In genomic region chr4:153426207-153426886, GRCh38 we compare ENCODE assay signal across 11 cellular contexts. TPM values are rescaled to one million over a fixed set of nuclear protein-coding genes. Genes with fewer than 3 reads are reported as not detected.
DNase-seq lines count a peak whose midpoint lies in the region; ATAC-seq and TF ChIP-seq lines count a peak whose summit lies in the region.
"Had no signal": no experiment of that assay in that cellular context is flagged by ENCODE, and none has a peak within 500 bp of the region (broad histone marks: within the 10 kb centered on the region; RNA-seq: fewer than 3 reads in every experiment).

No MANE protein-coding gene starts in this region.

- H3K9me3 ChIP-seq in OCI-LY7 (ENCODE audit: low read length) (no peaks in the 10 kb centered on the region; the same call in 1 of the 2 replicates), spleen (no peaks in the 10 kb centered on the region), tibial artery (no peaks in the 10 kb centered on the region)
- H3K9me3 ChIP-seq: neutrophil had no signal

- H3K36me3 Mint-ChIP-seq in activated T-cell treated with anti-CD3 and anti-CD28 coated beads, Interleukin-2, amount 50 U/mL, for 4 hours (ENCODE audit: insufficient read depth) = no peaks in the 10 kb centered on the region
- H3K36me3 Mint-ChIP-seq in Calu3 (ENCODE audit: insufficient read depth, unreplicated experiment) = no peaks in the 10 kb centered on the region

- CTCF ChIA-PET in OCI-LY7 (lab: Charles Lee; ENCODE audit: unreplicated experiment) (interaction anchor here (1.3 kb wide), 1 partner anchor 10 kb away, joined by 4 read pairs; no protein-coding TSS in a partner anchor), Calu3 (lab: Charles Lee) (interaction anchor here (0.8 kb wide), 1 partner anchor 39 kb away, joined by 3 read pairs; no protein-coding TSS in a partner anchor)

- WGBS in spleen, 5 donors = 40 to 70% (median 59%) methylated on average over 4 of the region's 4 CpGs

- peak; percentile 37 to 50 for ATAC-seq in activated T-cell treated with anti-CD3 and anti-CD28 coated beads, Interleukin-2, amount 50 U/mL, for 4 hours
- ATAC-seq in HG02759 (IDR thresholded peaks at IDR 0.05; ENCODE audit: unreplicated experiment) = peak; percentile 56

- intact Hi-C loops in OCI-LY7 (cut with micrococcal nuclease; ENCODE audit: unreplicated experiment) = loop anchor here (1.0 kb wide), 1 partner anchor 81 kb away; no protein-coding TSS in a partner anchor
- intact Hi-C loops in spleen (cut with DNase I; ENCODE audit: low total_unique reads) = no loop called here
- intact Hi-C loops in Calu3 (cut with micrococcal nuclease; ENCODE audit: unreplicated experiment) = no loop called here
- intact Hi-C loops in tibial artery (cut with DNase I; ENCODE audit: low total_unique reads) = no loop called here

- no peaks in the 10 kb centered on the region for H3K9me2 ChIP-seq in OCI-LY7 (ENCODE audit: insufficient read depth, low read length)

- BruUV-seq in OCI-LY7 (replicated peaks; lab: Mats Ljungman, UMichigan) (TSS peak; percentile 75), Calu3 (replicated peaks; lab: Mats Ljungman, UMichigan) (no TSS peak)

- H3K27ac ChIP-seq in OCI-LY7 (ENCODE audit: low read depth, low read length, poor library complexity, severe bottlenecking) (peak overlapping the region; percentile 94), spleen (peak overlapping the region; percentile 15 to 81 (median 62)), tibial artery (peak overlapping the region in 1 of 2 donors; percentile 79)
- H3K27ac ChIP-seq: neutrophil had no signal

- H2AFZ ChIP-seq in OCI-LY7 (ENCODE audit: low read length) = peak overlapping the region; percentile 51; the same call in 1 of the 2 replicates

- H3K27me3 Mint-ChIP-seq in activated T-cell treated with anti-CD3 and anti-CD28 coated beads, Interleukin-2, amount 50 U/mL, for 4 hours (ENCODE audit: low read depth) = no peaks in the 10 kb centered on the region
- no peaks in the 10 kb centered on the region for H3K27me3 Mint-ChIP-seq in Calu3 (ENCODE audit: unreplicated experiment)

- H3K79me2 ChIP-seq in OCI-LY7 (ENCODE audit: insufficient read depth, low read depth, low read length) = peaks cover 5% of the 10 kb centered on the region; the same call in 1 of the 2 replicates

- H3K4me3 ChIP-seq in OCI-LY7 (ENCODE audit: low read depth, low read length, poor library complexity, severe bottlenecking) = peak overlapping the region; percentile 37
- H3K4me3 ChIP-seq in spleen = peak overlapping the region in 1 of 8 donors; percentile 27
- no peak overlapping the region for H3K4me3 ChIP-seq in tibial artery

- H3K36me3 ChIP-seq in OCI-LY7 (ENCODE audit: insufficient read depth, low read length) = no peaks in the 10 kb centered on the region
- no peaks in the 10 kb centered on the region for H3K36me3 ChIP-seq in spleen
- H3K36me3 ChIP-seq in tibial artery = no peaks in the 10 kb centered on the region
- H3K36me3 ChIP-seq: neutrophil had no signal

- no peak overlapping the region for H3K4me3 Mint-ChIP-seq in activated T-cell treated with anti-CD3 and anti-CD28 coated beads, Interleukin-2, amount 50 U/mL, for 4 hours
- H3K4me3 Mint-ChIP-seq in Calu3 (ENCODE audit: low read depth, unreplicated experiment) = no peak overlapping the region

- no peak overlapping the region for H3K27ac Mint-ChIP-seq in Calu3 (ENCODE audit: unreplicated experiment)

- no peak for TF ChIP-seq CTCF in OCI-LY7 (conservative IDR thresholded peaks at IDR 0.05; ENCODE audit: low read length)
- no peak for TF ChIP-seq CTCF in spleen (IDR thresholded peaks at IDR 0.05 in 8 of 11, conservative IDR thresholded peaks at IDR 0.05 in 3 of 11)
- TF ChIP-seq CTCF in Calu3 (IDR thresholded peaks at IDR 0.05; ENCODE audit: unreplicated experiment) = no peak
- TF ChIP-seq CTCF in tibial artery (IDR thresholded peaks at IDR 0.05) = no peak

- no peaks in the 10 kb centered on the region for H4K20me1 ChIP-seq in OCI-LY7 (ENCODE audit: insufficient read depth, low read length)

- DNase-seq in activated T-cell treated with anti-CD3 and anti-CD28 coated beads, Interleukin-2, amount 50 U/mL, for 4 hours = no peak
- DNase-seq in activated T-cell treated with anti-CD3 and anti-CD28 coated beads, Interleukin-2, amount 50 U/mL, for 1 hour = no peak
- DNase-seq in OCI-LY7 (ENCODE audit: low spot score) (peak; percentile 90), spleen (no peak), Calu3 (no peak), tibial artery (no peak), A172 (ENCODE audit: low spot score) (no peak)
- DNase-seq: NCI-H1694; stimulated activated CD4-positive, alpha-beta T cell treated with anti-CD3 and anti-CD28 coated beads, Interleukin-4, amount 100 ng/mL, for 24 hours had no signal

- no peak for TF ChIP-seq POLR2A in spleen (IDR thresholded peaks at IDR 0.05)

- H3K27me3 ChIP-seq in spleen (replicated peaks in 1 of 7) (no peaks in the 10 kb centered on the region), tibial artery (no peaks in the 10 kb centered on the region)
- H3K27me3 ChIP-seq: neutrophil had no signal

- H3K4me1 Mint-ChIP-seq in activated T-cell treated with anti-CD3 and anti-CD28 coated beads, Interleukin-2, amount 50 U/mL, for 4 hours (ENCODE audit: low read depth) = peaks cover 54% of the 10 kb centered on the region
- H3K4me1 Mint-ChIP-seq in Calu3 (ENCODE audit: low read depth, unreplicated experiment) = no peaks in the 10 kb centered on the region

- H3K4me1 ChIP-seq in OCI-LY7 (ENCODE audit: insufficient read depth, low read length, poor library complexity, severe bottlenecking) (peaks cover 75% of the 10 kb centered on the region), spleen (peaks cover 12 to 68% (median 39%) of the 10 kb centered on the region in 6 donors), tibial artery (peaks cover 0 to 44% (median 22%) of the 10 kb centered on the region in 4 donors)

- H3K4me2 ChIP-seq in OCI-LY7 (ENCODE audit: low read length) = peak overlapping the region; percentile 68

- no peaks in the 10 kb centered on the region for H3K9me3 Mint-ChIP-seq in activated T-cell treated with anti-CD3 and anti-CD28 coated beads, Interleukin-2, amount 50 U/mL, for 4 hours
- no peaks in the 10 kb centered on the region for H3K9me3 Mint-ChIP-seq in Calu3 (ENCODE audit: low read depth, unreplicated experiment)

- POLR2A ChIA-PET in OCI-LY7 (lab: Charles Lee) = interaction anchor here (0.6 to 10.0 kb wide), 20 partner anchors 8 to 921 kb away, joined by 3 to 168 read pairs (median 5); partner anchors contain the start of genes MND1 and TMEM131L

RNA-seq across cellular contexts. Expression of gene TMEM131L, which starts 39.8 kb away (rescaled TPM):
- total RNA-seq in activated T-cell treated with anti-CD3 and anti-CD28 coated beads, Interleukin-2, amount 50 U/mL, for 4 hours = 10 to 100 TPM; 37.7 to 44.0 (median 41.7) TPM
- total RNA-seq in OCI-LY7 (2014; rRNA removed; shearing (Covaris generic)) = 98.7 and 148 TPM in 2 replicates
- total RNA-seq in OCI-LY7 (2022) = 133 and 169 TPM in 2 replicates
- 100 to 1,000 TPM in 1 of 7 donors, 10 to 100 TPM in 6; 73.5 to 105 (median 83.1) TPM for total RNA-seq in spleen
- polyA plus RNA-seq in spleen = 10 to 100 TPM; 20.9 to 23.1 (median 21.5) TPM
- 8.8 and 9.4 TPM in 2 replicates for total RNA-seq in Calu3 (2022)
- 8.6 and 9.0 TPM in 2 replicates for total RNA-seq in A172 (2014; rRNA removed; shearing (Covaris generic))
